ENCODE assay signal across 21 cellular contexts in genomic region chr15:28953573-28954195, GRCh38.
DNase-seq lines count a peak whose midpoint lies in the region; ATAC-seq, FAIRE-seq and TF ChIP-seq lines count a peak whose summit lies in the region.
"Had no signal": no experiment of that assay in that cellular context is flagged by ENCODE, and none has a peak within 500 bp of the region (broad histone marks: within the 10 kb centered on the region; RNA-seq: fewer than 3 reads in every experiment).

No MANE protein-coding gene starts in this region.

- H3K27ac Mint-ChIP-seq in CD4-positive, CD25-positive, alpha-beta regulatory T cell = peak overlapping the region in 2 of 3 donors; percentile 13 to 27
- peak overlapping the region; percentile 53 for H3K27ac Mint-ChIP-seq in neural crest cell (ENCODE audit: unreplicated experiment)
- no peak overlapping the region for H3K27ac Mint-ChIP-seq in stimulated activated naive CD8-positive, alpha-beta T cell treated with anti-CD3 and anti-CD28 coated beads, Interleukin-15, amount 100 ng/mL, for 72 hours
- H3K27ac Mint-ChIP-seq: stimulated activated memory B cell treated with anti-CD40 and anti-IgM and Interleukin-4, amounts not matched to agents 10 μg/mL and 1 μg/mL and 100 μg/mL, for 72 hours had no signal

- POLR2A ChIA-PET in IMR-90 (lab: Charles Lee; ENCODE audit: unreplicated experiment) = no interaction called here
- POLR2A ChIA-PET in H1 (lab: Charles Lee; ENCODE audit: partially characterized antibody) = no interaction called here

- no peak for TF ChIP-seq RAD21 in IMR-90 (IDR thresholded peaks at IDR 0.05; ENCODE audit: low read length)
- no peak for TF ChIP-seq RAD21 in H1 (IDR thresholded peaks at IDR 0.05 in 1 of 2, conservative IDR thresholded peaks at IDR 0.05 in 1 of 2; ENCODE audit: low read depth in 2 of 2, low read length in 2 of 2)

- no peak overlapping the region for H2BK12ac ChIP-seq in H1 (ENCODE audit: low read depth, low read length)

- H3K23ac ChIP-seq in IMR-90 (ENCODE audit: low read depth, low read length) (no peak overlapping the region), H1 (ENCODE audit: insufficient read length) (no peak overlapping the region)

- H3K9ac ChIP-seq in IMR-90 (ENCODE audit: low read depth, low read length) = no peak overlapping the region
- H3K9ac ChIP-seq in H1 (replicated peaks in 1 of 4; ENCODE audit: extremely low read depth in 1 of 4, low read depth in 3 of 4, low read length in 3 of 4) = no peak overlapping the region

- ATAC-seq in CD4-positive, CD25-positive, alpha-beta regulatory T cell (ENCODE audit: low read depth in 2 of 2) = no peak
- ATAC-seq in IMR-90 (ENCODE audit: low read depth) = no peak
- no peak for ATAC-seq in stimulated activated naive CD8-positive, alpha-beta T cell treated with anti-CD3 and anti-CD28 coated beads, Interleukin-15, amount 100 ng/mL, for 72 hours
- no peak for ATAC-seq in esophagus mucosa
- ATAC-seq: left lung; stimulated activated memory B cell treated with anti-CD40 and anti-IgM and Interleukin-4, amounts not matched to agents 10 μg/mL and 1 μg/mL and 100 μg/mL, for 72 hours had no signal

- H3K18ac ChIP-seq in IMR-90 (ENCODE audit: low read depth, low read length) (no peak overlapping the region), H1 (ENCODE audit: extremely low read depth, low read length) (no peak overlapping the region; the same call in 1 of the 2 replicates)

- in situ Hi-C loops in IMR-90 (cut with MboI; ENCODE audit: low sequenced_read_pairs) = no loop called here

- H2AK5ac ChIP-seq in IMR-90 (ENCODE audit: low read depth, low read length) (peak overlapping the region; percentile 29; the same call in 1 of the 2 replicates), H1 (ENCODE audit: low read depth, low read length) (no peak overlapping the region)

- CTCF ChIA-PET in IMR-90 (lab: Yijun Ruan, JAX) = interaction anchor here (0.8 kb wide), 1 partner anchor 12 kb away, joined by 3 read pairs; no protein-coding TSS in a partner anchor
- CTCF ChIA-PET in H1 (lab: Charles Lee; ENCODE audit: partially characterized antibody) = interaction anchor here (0.8 to 2.0 kb wide), 11 partner anchors 9 to 162 kb away, joined by 3 to 8 read pairs (median 4); no protein-coding TSS in a partner anchor

- FAIRE-seq in H1 (lab: Jason Lieb, UNC) = no peak
- FAIRE-seq: K562 had no signal

- peaks cover 26 to 54% of the 10 kb centered on the region in 2 experiments for H3K79me1 ChIP-seq in IMR-90 (ENCODE audit: low read depth in 1 of 2, low read length in 2 of 2)
- H3K79me1 ChIP-seq in H1 (ENCODE audit: low read depth, low read length) = no peaks in the 10 kb centered on the region

- H3K79me2 ChIP-seq in H1 (ENCODE audit: control insufficient read depth in 1 of 2, insufficient read depth in 2 of 2, low read length in 2 of 2) = no peaks in the 10 kb centered on the region

- H3K4me1 Mint-ChIP-seq in CD4-positive, CD25-positive, alpha-beta regulatory T cell = peaks cover 0 to 40% (median 16%) of the 10 kb centered on the region in 4 donors
- peaks cover 45% of the 10 kb centered on the region for H3K4me1 Mint-ChIP-seq in neural crest cell
- H3K4me1 Mint-ChIP-seq in stimulated activated naive CD8-positive, alpha-beta T cell treated with anti-CD3 and anti-CD28 coated beads, Interleukin-15, amount 100 ng/mL, for 72 hours = peaks cover 88% of the 10 kb centered on the region

- H2BK5ac ChIP-seq in IMR-90 (ENCODE audit: low read depth, low read length, poor library complexity, severe bottlenecking) (no peak overlapping the region), H1 (ENCODE audit: low read depth, low read length) (no peak overlapping the region)

- H4K5ac ChIP-seq in IMR-90 (ENCODE audit: low read depth, low read length) (no peak overlapping the region), H1 (ENCODE audit: insufficient read length, low read depth, low read length) (no peak overlapping the region)

- no peak overlapping the region for H4K8ac ChIP-seq in IMR-90 (ENCODE audit: low read depth in 2 of 2, low read length in 2 of 2)
- H4K8ac ChIP-seq in H1 (ENCODE audit: extremely low read depth, insufficient read depth, low read length) = peak overlapping the region; percentile 9; the same call in 1 of the 2 replicates

- H2BK15ac ChIP-seq in IMR-90 (ENCODE audit: low read depth, low read length) = no peak overlapping the region
- no peak overlapping the region for H2BK15ac ChIP-seq in H1 (ENCODE audit: low read length)

- peak overlapping the region in 2 of 4 donors; percentile 40 to 54 for H3K4me3 Mint-ChIP-seq in CD4-positive, CD25-positive, alpha-beta regulatory T cell
- H3K4me3 Mint-ChIP-seq in neural crest cell = no peak overlapping the region
- no peak overlapping the region for H3K4me3 Mint-ChIP-seq in stimulated activated naive CD8-positive, alpha-beta T cell treated with anti-CD3 and anti-CD28 coated beads, Interleukin-15, amount 100 ng/mL, for 72 hours
- H3K4me3 Mint-ChIP-seq: stimulated activated memory B cell treated with anti-CD40 and anti-IgM and Interleukin-4, amounts not matched to agents 10 μg/mL and 1 μg/mL and 100 μg/mL, for 72 hours had no signal

- WGBS in IMR-90 (ENCODE audit: extremely low coverage in 2 of 2, insufficient read length in 1 of 2), 2 experiments = 89% methylated on average over 13 of the region's 15 CpGs; no CpG with 5 or more reads in 1 of the 2 experiments
- WGBS in H1 (ENCODE audit: extremely low coverage in 1 of 2, insufficient coverage in 1 of 2, insufficient read length in 1 of 2, insufficient replicate concordance in 2 of 2, low coverage in 1 of 2, low lambda C conversion rate in 2 of 2, missing lambda C conversion rate in 1 of 2), 2 experiments = 91% methylated on average over 15 of the region's 15 CpGs; no CpG with 5 or more reads in 1 of the 2 experiments

- H3K56ac ChIP-seq in IMR-90 (ENCODE audit: extremely low read depth, insufficient read depth, low read length) (no peak overlapping the region), H1 (replicated peaks; ENCODE audit: insufficient read length, low read depth, low read length) (no peak overlapping the region)

- no peak overlapping the region for H2AFZ ChIP-seq in IMR-90 (replicated peaks; ENCODE audit: low read length, poor library complexity)
- no peak overlapping the region for H2AFZ ChIP-seq in H1 (ENCODE audit: low read length)

- TF ChIP-seq CTCF in IMR-90 (conservative IDR thresholded peaks at IDR 0.05; ENCODE audit: low read depth, low read length) = no peak
- no peak for TF ChIP-seq CTCF in H1 (IDR thresholded peaks at IDR 0.05; ENCODE audit: control extremely low read depth in 1 of 3, insufficient read depth in 1 of 3, low read depth in 1 of 3, low read length in 3 of 3)
- TF ChIP-seq CTCF in neural crest cell (conservative IDR thresholded peaks at IDR 0.05) = no peak

- no peak overlapping the region for H3K27ac ChIP-seq in CD4-positive, CD25-positive, alpha-beta regulatory T cell (ENCODE audit: insufficient read depth, low read length, poor library complexity, severe bottlenecking)
- H3K27ac ChIP-seq in IMR-90 (ENCODE audit: insufficient read depth, low read length) = no peak overlapping the region
- H3K27ac ChIP-seq in H1 (ENCODE audit: low read depth, low read length) = no peak overlapping the region
- H3K27ac ChIP-seq: brain microvascular endothelial cell, coronary artery, left lung, skin epidermis, testis had no signal

- TF ChIP-seq EP300 in H1 (IDR thresholded peaks at IDR 0.05; ENCODE audit: borderline replicate concordance in 1 of 2, low read depth in 2 of 2, low read length in 2 of 2) = no peak

- dilution Hi-C loops in IMR-90 (cut with HindIII; ENCODE audit: low sequenced_read_pairs, unreplicated experiment) = no loop called here

- H3K4ac ChIP-seq in IMR-90 (ENCODE audit: low read depth, low read length) (no peak overlapping the region), H1 (replicated peaks; ENCODE audit: insufficient read length, low read depth, low read length) (no peak overlapping the region)

- H3K9me1 ChIP-seq in IMR-90 (ENCODE audit: insufficient read depth, low read length) = peaks cover 23% of the 10 kb centered on the region

- H2BK20ac ChIP-seq in IMR-90 (ENCODE audit: low read depth, low read length) (no peak overlapping the region), H1 (ENCODE audit: low read length) (no peak overlapping the region)

- no peaks in the 10 kb centered on the region for H3K9me3 ChIP-seq in CD4-positive, CD25-positive, alpha-beta regulatory T cell (ENCODE audit: control insufficient read depth in 2 of 2, low read length in 2 of 2)
- H3K9me3 ChIP-seq in IMR-90 (ENCODE audit: control insufficient read depth, insufficient read depth, low read length) (no peaks in the 10 kb centered on the region), H1 (ENCODE audit: insufficient read depth in 2 of 2, low read depth in 1 of 2, low read length in 1 of 2) (no peaks in the 10 kb centered on the region)
- H3K9me3 ChIP-seq: left lung, testis had no signal

- no peak overlapping the region for H3K4me3 ChIP-seq in CD4-positive, CD25-positive, alpha-beta regulatory T cell (ENCODE audit: low read depth, low read length)
- no peak overlapping the region for H3K4me3 ChIP-seq in IMR-90 (ENCODE audit: insufficient read depth, low read depth, low read length)
- no peak overlapping the region for H3K4me3 ChIP-seq in H1 (ENCODE audit: extremely low read depth in 1 of 4, insufficient read depth in 2 of 4, low read depth in 3 of 4, low read length in 4 of 4)
- H3K4me3 ChIP-seq: coronary artery, K562, left lung, skin epidermis, testis had no signal

- H4K91ac ChIP-seq in IMR-90 (ENCODE audit: insufficient read depth, low read depth, low read length) (no peak overlapping the region), H1 (replicated peaks; ENCODE audit: insufficient read length, low read length) (no peak overlapping the region)

- no peaks in the 10 kb centered on the region for H3K36me3 ChIP-seq in CD4-positive, CD25-positive, alpha-beta regulatory T cell (ENCODE audit: control insufficient read depth, insufficient read depth, low read length)
- H3K36me3 ChIP-seq in IMR-90 (ENCODE audit: control insufficient read depth, insufficient read depth, low read length) = no peaks in the 10 kb centered on the region
- no peaks in the 10 kb centered on the region for H3K36me3 ChIP-seq in H1 (ENCODE audit: control insufficient read depth in 2 of 4, insufficient read depth in 4 of 4, low read length in 3 of 4)
- H3K36me3 ChIP-seq: brain microvascular endothelial cell, left lung had no signal

- no peak overlapping the region for H2AK9ac ChIP-seq in IMR-90 (replicated peaks; ENCODE audit: low read depth, low read length, poor library complexity)

- H3K14ac ChIP-seq in IMR-90 (replicated peaks; ENCODE audit: low read depth, low read length) (no peak overlapping the region), H1 (ENCODE audit: insufficient read length) (no peak overlapping the region)

- peaks cover 3% of the 10 kb centered on the region; the same call in 1 of the 2 replicates for H4K20me1 ChIP-seq in IMR-90 (ENCODE audit: insufficient read depth, low read length)
- no peaks in the 10 kb centered on the region for H4K20me1 ChIP-seq in H1 (replicated peaks in 1 of 2; ENCODE audit: control insufficient read depth in 1 of 2, insufficient read depth in 2 of 2, low read length in 2 of 2)

- H3K27me3 Mint-ChIP-seq in CD4-positive, CD25-positive, alpha-beta regulatory T cell = no peaks in the 10 kb centered on the region
- H3K27me3 Mint-ChIP-seq in neural crest cell (ENCODE audit: low read depth) = no peaks in the 10 kb centered on the region
- H3K27me3 Mint-ChIP-seq in stimulated activated naive CD8-positive, alpha-beta T cell treated with anti-CD3 and anti-CD28 coated beads, Interleukin-15, amount 100 ng/mL, for 72 hours = peaks cover 12% of the 10 kb centered on the region

- peaks cover 4% of the 10 kb centered on the region for H3K4me1 ChIP-seq in CD4-positive, CD25-positive, alpha-beta regulatory T cell (ENCODE audit: control insufficient read depth, insufficient read depth, low read length, poor library complexity, severe bottlenecking)
- peaks cover 10% of the 10 kb centered on the region for H3K4me1 ChIP-seq in IMR-90 (ENCODE audit: control insufficient read depth, insufficient read depth, low read length)
- H3K4me1 ChIP-seq in H1 (replicated peaks in 1 of 4; ENCODE audit: control insufficient read depth in 3 of 4, insufficient read depth in 4 of 4, low read length in 3 of 4) = peaks cover 0 to 15% (median 3%) of the 10 kb centered on the region in 4 experiments; a peak in 4 of 7 replicates
- H3K4me1 ChIP-seq: left lung, testis had no signal

- H2BK120ac ChIP-seq in IMR-90 (ENCODE audit: low read depth, low read length) (no peak overlapping the region), H1 (replicated peaks; ENCODE audit: low read depth, low read length) (no peak overlapping the region)

- H3K27me3 ChIP-seq in CD4-positive, CD25-positive, alpha-beta regulatory T cell (ENCODE audit: control insufficient read depth, insufficient read depth, low read length) = no peaks in the 10 kb centered on the region
- no peaks in the 10 kb centered on the region for H3K27me3 ChIP-seq in IMR-90 (ENCODE audit: control insufficient read depth, insufficient read depth, low read length)
- no peaks in the 10 kb centered on the region for H3K27me3 ChIP-seq in H1 (replicated peaks in 1 of 4; ENCODE audit: control insufficient read depth in 3 of 4, extremely low read depth in 1 of 4, insufficient read depth in 3 of 4, low read length in 3 of 4)
- H3K27me3 ChIP-seq: brain microvascular endothelial cell, testis had no signal

- no peaks in the 10 kb centered on the region for H3K23me2 ChIP-seq in H1 (ENCODE audit: low read depth, low read length)

- BruUV-seq in IMR-90 (replicated peaks; lab: Mats Ljungman, UMichigan) = no TSS peak

- no peaks in the 10 kb centered on the region for H3K9me3 Mint-ChIP-seq in CD4-positive, CD25-positive, alpha-beta regulatory T cell
- H3K9me3 Mint-ChIP-seq in neural crest cell = no peaks in the 10 kb centered on the region
- H3K9me3 Mint-ChIP-seq in stimulated activated naive CD8-positive, alpha-beta T cell treated with anti-CD3 and anti-CD28 coated beads, Interleukin-15, amount 100 ng/mL, for 72 hours = no peaks in the 10 kb centered on the region
- H3K9me3 Mint-ChIP-seq: stimulated activated memory B cell treated with anti-CD40 and anti-IgM and Interleukin-4, amounts not matched to agents 10 μg/mL and 1 μg/mL and 100 μg/mL, for 72 hours had no signal

- TF ChIP-seq POLR2A in IMR-90 (IDR thresholded peaks at IDR 0.05; ENCODE audit: low read depth, low read length) = no peak
- no peak for TF ChIP-seq POLR2A in H1 (IDR thresholded peaks at IDR 0.05; ENCODE audit: control extremely low read depth in 1 of 2, low read depth in 2 of 2, low read length in 2 of 2)

- H3K36me3 Mint-ChIP-seq in CD4-positive, CD25-positive, alpha-beta regulatory T cell = no peaks in the 10 kb centered on the region
- H3K36me3 Mint-ChIP-seq in neural crest cell (ENCODE audit: low read depth) = peaks cover 3% of the 10 kb centered on the region
- H3K36me3 Mint-ChIP-seq: stimulated activated memory B cell treated with anti-CD40 and anti-IgM and Interleukin-4, amounts not matched to agents 10 μg/mL and 1 μg/mL and 100 μg/mL, for 72 hours had no signal

- H3K4me2 ChIP-seq in IMR-90 (ENCODE audit: low read depth, low read length) = no peak overlapping the region
- no peak overlapping the region for H3K4me2 ChIP-seq in H1 (ENCODE audit: insufficient read depth in 1 of 2, low read depth in 2 of 2, low read length in 2 of 2)

- intact Hi-C loops in IMR-90 (cut with micrococcal nuclease) = no loop called here

- no peak for DNase-seq in CD4-positive, CD25-positive, alpha-beta regulatory T cell
- no peak for DNase-seq in IMR-90
- DNase-seq in H1 (ENCODE audit: low read depth in 1 of 2, low spot score in 2 of 2) = no peak
- DNase-seq in neural crest cell (ENCODE audit: low read depth, low spot score) = no peak
- no peak for DNase-seq in NK-92 treated with Interleukin-12 subunit alpha and Interleukin-12 subunit beta, amount 100 ng/mL, for 24 hours (lab: John Stamatoyannopoulos, UW)
- no peak for DNase-seq in stimulated activated naive CD8-positive, alpha-beta T cell treated with anti-CD3 and anti-CD28 coated beads, Interleukin-15, amount 100 ng/mL, for 72 hours
- no peak for DNase-seq in AML-193 (lab: John Stamatoyannopoulos, UW)
- DNase-seq: activated CD4-positive, CD25-positive, alpha-beta regulatory T cell treated with anti-CD3 and anti-CD28 coated beads, Interleukin-2, amount 50 U/mL, for 72 hours; brain microvascular endothelial cell; HCEC 1CT; midbrain; MV-4-11; RPMI8226; stimulated activated CD4-positive, alpha-beta T cell treated with anti-CD3 and anti-CD28 coated beads, Interleukin-2, amount 100 ng/mL, for 24 hours; testis had no signal

Comparison
In these comparisons a context has a peak if more than half of its experiments do, and no peak if none do; other contexts are left out.
1. H3K27ac Mint-ChIP-seq: peak in CD4-positive, CD25-positive, alpha-beta regulatory T cell (2 of 3) and neural crest cell (single experiment); none in stimulated activated naive CD8-positive, alpha-beta T cell treated with anti-CD3 and anti-CD28 coated beads, Interleukin-15, amount 100 ng/mL, for 72 hours (0 of 2).